In genomic region chr1:10019561-10019960, GRCh38 we compare ENCODE assay signal across 36 cellular contexts. TPM values are rescaled to one million over a fixed set of nuclear protein-coding genes. Genes with fewer than 3 reads are reported as not detected.
"Had no signal": no experiment of that assay in that cellular context is flagged by ENCODE, and none has a peak within 500 bp of the region (broad histone marks: within the 10 kb centered on the region; RNA-seq: fewer than 3 reads in every experiment).

No MANE protein-coding gene starts in this region.

- H3K4me1 ChIP-seq: Peyer's patch had no signal

- H3K9ac ChIP-seq: KMS-11 had no signal

- H3K27ac Mint-ChIP-seq: activated CD4-positive, alpha-beta memory T cell treated with anti-CD3 and anti-CD28 coated beads, Interleukin-2, amount 10 ng/mL, durations not matched to agents 7 days and 5 days; activated CD8-positive, alpha-beta memory T cell treated with anti-CD3 and anti-CD28 coated beads, Interleukin-2, amount 10 ng/mL, durations not matched to agents 7 days and 5 days; activated naive CD4-positive, alpha-beta T cell treated with anti-CD3 and anti-CD28 coated beads, Interleukin-2, amount 10 ng/mL, durations not matched to agents 7 days and 5 days; activated naive CD8-positive, alpha-beta T cell; activated naive CD8-positive, alpha-beta T cell treated with anti-CD3 and anti-CD28 coated beads, Interleukin-2, amount 50 U/mL, for 24 hours; T-cell; T-helper 17 cell had no signal

- H3K27me3 Mint-ChIP-seq: T-cell had no signal

- H3K9me3 ChIP-seq: Peyer's patch, SJSA1 had no signal

- H3K4me1 Mint-ChIP-seq: activated naive CD8-positive, alpha-beta T cell treated with anti-CD3 and anti-CD28 coated beads, Interleukin-2, amount 50 U/mL, for 24 hours; T-helper 17 cell had no signal

- H3K36me3 ChIP-seq: cardiac muscle cell, Peyer's patch, SJSA1, WERI-Rb-1 had no signal

- H3K27me3 ChIP-seq: cardiac muscle cell, Peyer's patch, SJSA1 had no signal

- H3K4me3 ChIP-seq: cardiac muscle cell, Peyer's patch, SJSA1 had no signal

- H3K4me3 Mint-ChIP-seq: activated CD4-positive, alpha-beta memory T cell treated with anti-CD3 and anti-CD28 coated beads, Interleukin-2, amount 10 ng/mL, durations not matched to agents 7 days and 5 days; activated CD8-positive, alpha-beta memory T cell treated with anti-CD3 and anti-CD28 coated beads, Interleukin-2, amount 10 ng/mL, durations not matched to agents 7 days and 5 days; activated naive CD4-positive, alpha-beta T cell treated with anti-CD3 and anti-CD28 coated beads, Interleukin-2, amount 10 ng/mL, durations not matched to agents 7 days and 5 days; activated naive CD8-positive, alpha-beta T cell; activated naive CD8-positive, alpha-beta T cell treated with anti-CD3 and anti-CD28 coated beads, Interleukin-2, amount 50 U/mL, for 24 hours; T-cell; T-helper 17 cell had no signal

- ATAC-seq: activated CD8-positive, alpha-beta memory T cell treated with anti-CD3 and anti-CD28 coated beads, Interleukin-2, amount 10 ng/mL, durations not matched to agents 7 days and 5 days; activated naive CD8-positive, alpha-beta T cell treated with anti-CD3 and anti-CD28 coated beads, Interleukin-2, amount 50 U/mL, for 24 hours; PC-3; SK-N-SH treated with all-trans-retinoic acid at 6 μM for 48 hours; T-cell; T-helper 17 cell had no signal

- H3K36me3 Mint-ChIP-seq: activated CD8-positive, alpha-beta memory T cell treated with anti-CD3 and anti-CD28 coated beads, Interleukin-2, amount 10 ng/mL, durations not matched to agents 7 days and 5 days; activated naive CD4-positive, alpha-beta T cell treated with anti-CD3 and anti-CD28 coated beads, Interleukin-2, amount 10 ng/mL, durations not matched to agents 7 days and 5 days; activated naive CD8-positive, alpha-beta T cell; T-cell had no signal

- H3K9me3 Mint-ChIP-seq: activated CD4-positive, alpha-beta memory T cell treated with anti-CD3 and anti-CD28 coated beads, Interleukin-2, amount 10 ng/mL, durations not matched to agents 7 days and 5 days; activated naive CD4-positive, alpha-beta T cell treated with anti-CD3 and anti-CD28 coated beads, Interleukin-2, amount 10 ng/mL, durations not matched to agents 7 days and 5 days; activated naive CD8-positive, alpha-beta T cell treated with anti-CD3 and anti-CD28 coated beads, Interleukin-2, amount 50 U/mL, for 24 hours; T-cell had no signal

- H3K27ac ChIP-seq: cardiac muscle cell, KMS-11, Peyer's patch, SJSA1, WERI-Rb-1 had no signal

- DNase-seq: activated CD4-positive, alpha-beta memory T cell treated with anti-CD3 and anti-CD28 coated beads, Interleukin-2, amount 10 ng/mL, durations not matched to agents 7 days and 5 days; activated CD4-positive, alpha-beta T cell treated with anti-CD3 and anti-CD28 coated beads for 1 hour; activated CD4-positive, alpha-beta T cell treated with anti-CD3 and anti-CD28 coated beads for 48 hours; activated CD4-positive, CD25-positive, alpha-beta regulatory T cell; activated CD8-positive, alpha-beta memory T cell treated with anti-CD3 and anti-CD28 coated beads for 24 hours; activated CD8-positive, alpha-beta memory T cell treated with anti-CD3 and anti-CD28 coated beads, Interleukin-2, amount 10 ng/mL, durations not matched to agents 7 days and 5 days; activated CD8-positive, alpha-beta memory T cell treated with anti-CD3 and anti-CD28 coated beads, Interleukin-2, amount 50 U/mL, for 48 hours; activated effector memory CD4-positive, alpha-beta T cell treated with Interleukin-2 at 50 U/mL for 16 hours; activated naive CD4-positive, alpha-beta T cell treated with anti-CD3 and anti-CD28 coated beads, Interleukin-2, amount 10 ng/mL, durations not matched to agents 7 days and 5 days; activated naive CD8-positive, alpha-beta T cell treated with anti-CD3 and anti-CD28 coated beads, Interleukin-2, amount 50 U/mL, for 24 hours; activated T-cell treated with anti-CD3 and anti-CD28 coated beads, Interleukin-2, amount 50 U/mL, for 48 hours; anterior cingulate cortex; MV-4-11; NCI-H1092 treated with DMSO at 0.1 percent for 48 hours; NCI-H1417; NCI-H146; NCI-H187 treated with DMSO at 0.1 percent for 48 hours; NCI-H2081; NCI-H2171 treated with DMSO at 0.1 percent for 48 hours; NCI-H2227 treated with DMSO at 0.1 percent for 48 hours; NCI-H446 treated with DMSO at 0.1 percent for 48 hours; NCI-H524; NCI-H69; NCI-H82; PC-3; Peyer's patch; SHP77 treated with DMSO at 0.1 percent for 48 hours; T-cell; T-helper 17 cell; WERI-Rb-1 had no signal

RNA-seq across cellular contexts. Expression of gene RBP7, which starts 22.5 kb away (rescaled TPM):
- total RNA-seq: activated CD4-positive, alpha-beta memory T cell treated with anti-CD3 and anti-CD28 coated beads, Interleukin-2, amount 10 ng/mL, durations not matched to agents 7 days and 5 days; activated CD8-positive, alpha-beta memory T cell treated with anti-CD3 and anti-CD28 coated beads, Interleukin-2, amount 10 ng/mL, durations not matched to agents 7 days and 5 days; LHCN-M2 had no signal
